26 cellular contexts compared by ENCODE assay signal in the genomic region with DNA sequence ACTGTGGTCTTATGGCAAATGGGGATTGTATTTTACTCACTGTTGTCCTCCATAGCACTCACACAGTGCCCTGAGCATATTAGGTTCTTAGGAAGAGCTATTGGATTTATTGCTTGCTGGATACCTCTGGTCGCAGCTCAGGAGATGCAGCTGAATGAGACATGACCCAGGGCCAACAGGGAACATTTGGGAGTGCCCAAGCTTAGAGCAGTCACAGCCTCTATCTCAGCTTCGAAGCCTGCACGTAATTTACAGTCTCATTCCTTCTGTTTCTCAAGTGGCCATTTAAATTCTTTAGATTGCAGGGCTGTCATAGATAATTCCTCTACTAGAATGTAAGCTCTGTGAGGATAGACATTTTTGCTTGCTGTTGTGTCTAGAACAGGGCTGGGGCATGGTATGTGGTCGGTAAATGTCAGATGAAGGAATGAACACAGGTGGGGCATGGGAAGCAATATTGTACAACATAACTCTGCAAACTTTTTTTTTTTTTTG.
DNase-seq lines count a peak whose midpoint lies in the region; ATAC-seq, FAIRE-seq and TF ChIP-seq lines count a peak whose summit lies in the region.
"Had no signal": no experiment of that assay in that cellular context is flagged by ENCODE, and none has a peak within 500 bp of the region (broad histone marks: within the 10 kb centered on the region; RNA-seq: fewer than 3 reads in every experiment).

No MANE protein-coding gene starts in this region.

- H3K4me1 ChIP-seq in endodermal cell (ENCODE audit: control insufficient read depth, insufficient read depth, low read length): no peaks in the 10 kb centered on the region
- H3K4me1 ChIP-seq: prostate gland, transverse colon had no signal

- no peaks in the 10 kb centered on the region for H3K9me3 ChIP-seq in endodermal cell (ENCODE audit: control insufficient read depth, low read length)
- H3K9me3 ChIP-seq: mucosa of descending colon, prostate gland, transverse colon had no signal

- H3K4me1 Mint-ChIP-seq in endodermal cell: no peaks in the 10 kb centered on the region
- H3K4me1 Mint-ChIP-seq: activated CD8-positive, alpha-beta memory T cell treated with anti-CD3 and anti-CD28 coated beads, Interleukin-2, amount 10 ng/mL, durations not matched to agents 7 days and 5 days; activated naive CD8-positive, alpha-beta T cell treated with anti-CD3 and anti-CD28 coated beads, Interleukin-2, amount 10 ng/mL, durations not matched to agents 7 days and 5 days; activated T-helper 17 cell treated with anti-CD3 and anti-CD28 coated beads, Interleukin-2, amount 50 U/mL, for 72 hours; stimulated activated naive CD8-positive, alpha-beta T cell treated with anti-CD3 and anti-CD28 coated beads, Interleukin-15, amount 100 ng/mL, for 72 hours had no signal

- peak; percentile 19 for ATAC-seq in GM19463 (IDR thresholded peaks at IDR 0.05; ENCODE audit: unreplicated experiment)
- ATAC-seq in HG02852 (IDR thresholded peaks at IDR 0.05; ENCODE audit: unreplicated experiment): peak; percentile 17
- peak; percentile 25 for ATAC-seq in HG03432 (IDR thresholded peaks at IDR 0.05; ENCODE audit: unreplicated experiment)
- ATAC-seq in GM18505 (IDR thresholded peaks at IDR 0.05; ENCODE audit: unreplicated experiment): no peak
- ATAC-seq: activated CD8-positive, alpha-beta memory T cell treated with anti-CD3 and anti-CD28 coated beads, Interleukin-2, amount 10 ng/mL, durations not matched to agents 7 days and 5 days; activated T-helper 17 cell treated with anti-CD3 and anti-CD28 coated beads, Interleukin-2, amount 50 U/mL, for 72 hours; mucosa of descending colon; stimulated activated naive CD8-positive, alpha-beta T cell treated with anti-CD3 and anti-CD28 coated beads, Interleukin-15, amount 100 ng/mL, for 72 hours had no signal

- no peak overlapping the region for H3K27ac ChIP-seq in endodermal cell (ENCODE audit: low read depth, low read length)
- H3K27ac ChIP-seq: coronary artery, left ventricle myocardium inferior, prostate gland had no signal

- H3K36me3 ChIP-seq in endodermal cell (ENCODE audit: control insufficient read depth, insufficient read depth, low read length): no peaks in the 10 kb centered on the region
- H3K36me3 ChIP-seq: left ventricle myocardium inferior, prostate gland, transverse colon had no signal

- DNase-seq in GM12891 (ENCODE audit: insufficient read length, low spot score) (no peak), HTR-8/SVneo (ENCODE audit: insufficient read length, low spot score) (no peak), endodermal cell (no peak)
- DNase-seq in stimulated activated CD4-positive, alpha-beta T cell treated with anti-CD3 and anti-CD28 coated beads, Interleukin-2, amount 100 ng/mL, for 24 hours: no peak
- DNase-seq: activated CD8-positive, alpha-beta memory T cell treated with anti-CD3 and anti-CD28 coated beads, Interleukin-2, amount 10 ng/mL, durations not matched to agents 7 days and 5 days; activated naive CD8-positive, alpha-beta T cell treated with anti-CD3 and anti-CD28 coated beads, Interleukin-2, amount 10 ng/mL, durations not matched to agents 7 days and 5 days; C1 segment of cervical spinal cord; head of caudate nucleus; KG1; left ventricle myocardium inferior; mucosa of descending colon; MV-4-11; NCI-H2029; stimulated activated CD4-positive, alpha-beta T cell treated with anti-CD3 and anti-CD28 coated beads, Interleukin-4, amount 100 ng/mL, for 1 hour; stimulated activated naive CD8-positive, alpha-beta T cell treated with anti-CD3 and anti-CD28 coated beads, Interleukin-15, amount 100 ng/mL, for 72 hours; transverse colon had no signal

- no peak for TF ChIP-seq CTCF in endodermal cell (conservative IDR thresholded peaks at IDR 0.05)

- no peak overlapping the region for H3K27ac Mint-ChIP-seq in endodermal cell
- H3K27ac Mint-ChIP-seq: activated CD8-positive, alpha-beta memory T cell treated with anti-CD3 and anti-CD28 coated beads, Interleukin-2, amount 10 ng/mL, durations not matched to agents 7 days and 5 days; activated naive CD8-positive, alpha-beta T cell treated with anti-CD3 and anti-CD28 coated beads, Interleukin-2, amount 10 ng/mL, durations not matched to agents 7 days and 5 days; activated T-helper 17 cell treated with anti-CD3 and anti-CD28 coated beads, Interleukin-2, amount 50 U/mL, for 72 hours; stimulated activated naive CD8-positive, alpha-beta T cell treated with anti-CD3 and anti-CD28 coated beads, Interleukin-15, amount 100 ng/mL, for 72 hours had no signal

- no peak overlapping the region for H3K4me3 ChIP-seq in endodermal cell (ENCODE audit: low read length)
- H3K4me3 ChIP-seq: coronary artery, left ventricle myocardium inferior, mucosa of descending colon, prostate gland, transverse colon had no signal

- no peak overlapping the region for H3K4me3 Mint-ChIP-seq in endodermal cell
- H3K4me3 Mint-ChIP-seq: activated CD8-positive, alpha-beta memory T cell treated with anti-CD3 and anti-CD28 coated beads, Interleukin-2, amount 10 ng/mL, durations not matched to agents 7 days and 5 days; activated naive CD8-positive, alpha-beta T cell treated with anti-CD3 and anti-CD28 coated beads, Interleukin-2, amount 10 ng/mL, durations not matched to agents 7 days and 5 days; activated T-helper 17 cell treated with anti-CD3 and anti-CD28 coated beads, Interleukin-2, amount 50 U/mL, for 72 hours; neural crest cell; stimulated activated naive CD8-positive, alpha-beta T cell treated with anti-CD3 and anti-CD28 coated beads, Interleukin-15, amount 100 ng/mL, for 72 hours had no signal

- peak; percentile 48 for FAIRE-seq in GM12891 (lab: Jason Lieb, UNC)
- no peak for FAIRE-seq in HTR-8/SVneo (lab: Jason Lieb, UNC)
- FAIRE-seq: A204.1, endometrium had no signal

- H3K9me3 Mint-ChIP-seq in endodermal cell: peaks cover 9% of the 10 kb centered on the region
- H3K9me3 Mint-ChIP-seq: activated naive CD8-positive, alpha-beta T cell treated with anti-CD3 and anti-CD28 coated beads, Interleukin-2, amount 10 ng/mL, durations not matched to agents 7 days and 5 days had no signal

- no peak overlapping the region for H3K9ac ChIP-seq in endodermal cell (ENCODE audit: extremely low read depth, low read length, poor library complexity, severe bottlenecking)

- H3K27me3 Mint-ChIP-seq in endodermal cell (ENCODE audit: insufficient read depth): peaks cover 5% of the 10 kb centered on the region

- no peak for TF ChIP-seq POLR2A in GM12891 (IDR thresholded peaks at IDR 0.05; ENCODE audit: low read depth, low read length)
- TF ChIP-seq POLR2A in GM18505 (IDR thresholded peaks at IDR 0.05; ENCODE audit: borderline replicate concordance, extremely low read depth, insufficient read depth, insufficient read length): no peak

- no peaks in the 10 kb centered on the region for H3K27me3 ChIP-seq in endodermal cell (ENCODE audit: control insufficient read depth, insufficient read depth, low read length, poor library complexity, severe bottlenecking)
- H3K27me3 ChIP-seq: transverse colon had no signal

- WGBS in endodermal cell (ENCODE audit: insufficient coverage in 1 of 2, insufficient read length in 1 of 2), 2 experiments: 95 to 100% methylated on average over 2 to 4 of the region's 4 CpGs

- peaks cover 2% of the 10 kb centered on the region for H3K36me3 Mint-ChIP-seq in endodermal cell (ENCODE audit: low read depth)
- H3K36me3 Mint-ChIP-seq: activated CD8-positive, alpha-beta memory T cell treated with anti-CD3 and anti-CD28 coated beads, Interleukin-2, amount 10 ng/mL, durations not matched to agents 7 days and 5 days; activated naive CD8-positive, alpha-beta T cell treated with anti-CD3 and anti-CD28 coated beads, Interleukin-2, amount 10 ng/mL, durations not matched to agents 7 days and 5 days had no signal

TF ChIP-seq in GM12891, 5 proteins besides CTCF, POLR2A, EP300 and RAD21:
- TF ChIP-seq POLR2AphosphoS5 (IDR thresholded peaks at IDR 0.05; ENCODE audit: low read depth, low read length) (no peak), TAF1 (IDR thresholded peaks at IDR 0.05; ENCODE audit: low read depth, low read length) (no peak), PAX5 (IDR thresholded peaks at IDR 0.05; ENCODE audit: insufficient read depth, low read length, severe bottlenecking) (no peak), POU2F2 (IDR thresholded peaks at IDR 0.05; ENCODE audit: low read depth, low read length) (no peak), SPI1 (IDR thresholded peaks at IDR 0.05; ENCODE audit: low read depth, low read length) (no peak)
